Comparison of ENCODE assay signal across 12 cellular contexts in the genomic region with DNA sequence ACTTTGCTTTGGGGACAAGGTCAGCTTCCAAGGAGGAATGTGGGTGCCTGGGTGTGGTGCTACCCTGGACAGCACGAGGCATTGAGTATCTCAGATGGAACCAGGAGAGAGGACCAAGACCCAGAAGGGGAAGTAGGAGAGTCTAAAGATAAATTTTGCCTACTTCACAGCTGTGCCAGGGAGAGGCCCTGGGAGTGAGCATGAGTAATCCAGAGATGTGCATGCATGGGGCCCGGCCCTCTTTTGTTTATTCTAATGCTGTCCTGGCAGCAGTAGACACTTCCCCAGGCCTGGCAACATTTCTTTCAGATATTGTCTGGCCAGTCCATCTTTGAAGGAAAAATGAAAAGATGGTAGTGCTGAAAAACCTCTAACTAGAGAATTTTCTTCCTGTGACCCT. TPM values are rescaled to one million over a fixed set of nuclear protein-coding genes. Genes with fewer than 3 reads are reported as not detected.
DNase-seq lines count a peak whose midpoint lies in the region; ATAC-seq, FAIRE-seq and TF ChIP-seq lines count a peak whose summit lies in the region.
"Had no signal": no experiment of that assay in that cellular context is flagged by ENCODE, and none has a peak within 500 bp of the region (broad histone marks: within the 10 kb centered on the region; RNA-seq: fewer than 3 reads in every experiment).

No MANE protein-coding gene starts in this region.

- no peaks in the 10 kb centered on the region for H4K20me1 ChIP-seq in mammary epithelial cell (ENCODE audit: insufficient read depth, low read length)
- H4K20me1 ChIP-seq in HepG2 (ENCODE audit: insufficient read depth, low read length): no peaks in the 10 kb centered on the region

- H3K4me3 Mint-ChIP-seq in activated T-cell treated with anti-CD3 and anti-CD28 coated beads, Interleukin-2, amount 50 U/mL, for 72 hours: no peak overlapping the region
- H3K4me3 Mint-ChIP-seq in stimulated activated naive CD8-positive, alpha-beta T cell treated with anti-CD3 and anti-CD28 coated beads, Interleukin-15, amount 100 ng/mL, for 72 hours: no peak overlapping the region
- H3K4me3 Mint-ChIP-seq: B cell; T-helper 1 cell treated with Interleukin-12 subunit alpha and Interleukin-12 subunit beta and Interleukin-4 antibody, amounts not matched to agents 30 μg/mL and 1 μg/mL, for 36 hours had no signal

- no peaks in the 10 kb centered on the region for H3K27me3 Mint-ChIP-seq in activated T-cell treated with anti-CD3 and anti-CD28 coated beads, Interleukin-2, amount 50 U/mL, for 72 hours (ENCODE audit: low read depth)
- no peaks in the 10 kb centered on the region for H3K27me3 Mint-ChIP-seq in stimulated activated naive CD8-positive, alpha-beta T cell treated with anti-CD3 and anti-CD28 coated beads, Interleukin-15, amount 100 ng/mL, for 72 hours
- H3K27me3 Mint-ChIP-seq: B cell had no signal

- no peaks in the 10 kb centered on the region for H3K9me3 ChIP-seq in mammary epithelial cell (replicated peaks; ENCODE audit: insufficient read depth, low read length)
- H3K9me3 ChIP-seq in HepG2 (ENCODE audit: low read length): no peaks in the 10 kb centered on the region

- no peak for TF ChIP-seq CTCF in mammary epithelial cell (conservative IDR thresholded peaks at IDR 0.05 in 1 of 2, IDR thresholded peaks at IDR 0.05 in 1 of 2; ENCODE audit: extremely low read depth in 1 of 2, insufficient read depth in 1 of 2, low read depth in 1 of 2, low read length in 2 of 2)
- no peak for TF ChIP-seq CTCF in HepG2 (CRISPR knock-in tag; IDR thresholded peaks at IDR 0.05)

- FAIRE-seq in HepG2 (lab: Jason Lieb, UNC): no peak

- no peak for TF ChIP-seq EP300 in HepG2 (IDR thresholded peaks at IDR 0.05; ENCODE audit: low read depth in 2 of 2, low read length in 2 of 2)
- no peak for TF ChIP-seq EP300 in HepG2 (CRISPR knock-in tag; IDR thresholded peaks at IDR 0.05; ENCODE audit: borderline replicate concordance)

- ATAC-seq in Right ventricle myocardium superior (ENCODE audit: poor library complexity) (peak; percentile 54), HepG2 (peak; percentile 56), HG02759 (IDR thresholded peaks at IDR 0.05; ENCODE audit: unreplicated experiment) (no peak), HG03175 (IDR thresholded peaks at IDR 0.05; ENCODE audit: unreplicated experiment) (no peak)
- no peak for ATAC-seq in activated T-cell treated with anti-CD3 and anti-CD28 coated beads, Interleukin-2, amount 50 U/mL, for 72 hours (replicated peaks in 1 of 2)
- ATAC-seq in stimulated activated naive CD8-positive, alpha-beta T cell treated with anti-CD3 and anti-CD28 coated beads, Interleukin-15, amount 100 ng/mL, for 72 hours: no peak

- H3K4me1 ChIP-seq in mammary epithelial cell (ENCODE audit: insufficient read depth, low read length) (peaks cover 3% of the 10 kb centered on the region), HepG2 (ENCODE audit: insufficient read depth, low read length) (peaks cover 69% of the 10 kb centered on the region)
- H3K4me1 ChIP-seq: parathyroid adenoma had no signal

- no peak for TF ChIP-seq POLR2A in HepG2 (IDR thresholded peaks at IDR 0.05; ENCODE audit: insufficient read depth in 1 of 2, low read depth in 2 of 2, low read length in 2 of 2)

- no peaks in the 10 kb centered on the region for H3K9me3 Mint-ChIP-seq in activated T-cell treated with anti-CD3 and anti-CD28 coated beads, Interleukin-2, amount 50 U/mL, for 72 hours
- no peaks in the 10 kb centered on the region for H3K9me3 Mint-ChIP-seq in stimulated activated naive CD8-positive, alpha-beta T cell treated with anti-CD3 and anti-CD28 coated beads, Interleukin-15, amount 100 ng/mL, for 72 hours
- H3K9me3 Mint-ChIP-seq: T-helper 1 cell treated with Interleukin-12 subunit alpha and Interleukin-12 subunit beta and Interleukin-4 antibody, amounts not matched to agents 30 μg/mL and 1 μg/mL, for 36 hours had no signal

- TF ChIP-seq RAD21 in HepG2 (CRISPR knock-in tag; IDR thresholded peaks at IDR 0.05): no peak

- no peaks in the 10 kb centered on the region for H3K36me3 Mint-ChIP-seq in activated T-cell treated with anti-CD3 and anti-CD28 coated beads, Interleukin-2, amount 50 U/mL, for 72 hours (ENCODE audit: insufficient read depth in 2 of 2)

- H3K27ac ChIP-seq in mammary epithelial cell (ENCODE audit: insufficient read depth, low read depth, low read length) (no peak overlapping the region), HepG2 (ENCODE audit: extremely low read length, insufficient read depth, low read length) (no peak overlapping the region)
- H3K27ac ChIP-seq: parathyroid adenoma had no signal

- in situ Hi-C loops in mammary epithelial cell (cut with MboI; ENCODE audit: low sequenced_read_pairs in 2 of 2) (no loop called here), HepG2 (cut with HindIII; ENCODE audit: extremely low pct_ligation_motif_present, low pct_unique_long_range_greater_than_20kb) (no loop called here)

- H3K9ac ChIP-seq in mammary epithelial cell (ENCODE audit: insufficient read depth, low read length): no peak overlapping the region
- no peak overlapping the region for H3K9ac ChIP-seq in HepG2 (ENCODE audit: insufficient read depth, low read depth, low read length)
- H3K9ac ChIP-seq: parathyroid adenoma had no signal

- intact Hi-C loops in Right ventricle myocardium superior (cut with DNase I): no loop called here
- intact Hi-C loops in cardiac septum (cut with DNase I): loop anchor here (5.0 kb wide), 1 partner anchor 111 kb away; a partner anchor contains a TSS
- intact Hi-C loops in mammary epithelial cell (cut with micrococcal nuclease): no loop called here
- intact Hi-C loops in HepG2 (cut with micrococcal nuclease; ENCODE audit: unreplicated experiment): no loop called here

- H3K27me3 ChIP-seq in mammary epithelial cell (ENCODE audit: insufficient read depth, low read length) (no peaks in the 10 kb centered on the region), HepG2 (ENCODE audit: control insufficient read depth in 1 of 2, insufficient read depth in 2 of 2, low read length in 2 of 2) (no peaks in the 10 kb centered on the region)

- no peak overlapping the region for H2AFZ ChIP-seq in mammary epithelial cell (ENCODE audit: low read depth, low read length)
- H2AFZ ChIP-seq in HepG2 (ENCODE audit: low read length): no peak overlapping the region
- H2AFZ ChIP-seq: parathyroid adenoma had no signal

- 67% methylated on average over 2 of the region's 2 CpGs for WGBS in mammary epithelial cell (ENCODE audit: low coverage, missing lambda C conversion rate)
- 6% methylated on average over 2 of the region's 2 CpGs for WGBS in HepG2 (ENCODE audit: low lambda C conversion rate)

- H3K4me2 ChIP-seq in mammary epithelial cell (ENCODE audit: insufficient read depth, low read depth, low read length) (no peak overlapping the region), HepG2 (ENCODE audit: low read depth, low read length) (peak overlapping the region; percentile 9; the same call in 1 of the 2 replicates)

- POLR2A ChIA-PET in HepG2 (lab: Yijun Ruan, JAX): interaction anchor here (1.0 kb wide), 1 partner anchor 85 kb away, joined by 3 read pairs; no protein-coding TSS in a partner anchor

- no peaks in the 10 kb centered on the region for H3K4me1 Mint-ChIP-seq in activated T-cell treated with anti-CD3 and anti-CD28 coated beads, Interleukin-2, amount 50 U/mL, for 72 hours (ENCODE audit: low read depth)
- no peaks in the 10 kb centered on the region for H3K4me1 Mint-ChIP-seq in stimulated activated naive CD8-positive, alpha-beta T cell treated with anti-CD3 and anti-CD28 coated beads, Interleukin-15, amount 100 ng/mL, for 72 hours

- H3K79me2 ChIP-seq in mammary epithelial cell (ENCODE audit: insufficient read depth, low read length) (no peaks in the 10 kb centered on the region), HepG2 (ENCODE audit: insufficient read depth, low read length) (no peaks in the 10 kb centered on the region)
- H3K79me2 ChIP-seq: parathyroid adenoma had no signal

- H3K4me3 ChIP-seq in mammary epithelial cell (replicated peaks in 1 of 3; ENCODE audit: insufficient read depth in 1 of 3, low read depth in 2 of 3, low read length in 3 of 3) (no peak overlapping the region), HepG2 (replicated peaks in 1 of 3; ENCODE audit: insufficient read depth in 1 of 3, low read depth in 2 of 3, low read length in 3 of 3) (no peak overlapping the region)

- BruUV-seq in mammary epithelial cell (replicated peaks; lab: Mats Ljungman, UMichigan) (no TSS peak), HepG2 (replicated peaks; lab: Mats Ljungman, UMichigan) (no TSS peak)

- DNase-seq in Right ventricle myocardium superior (peak; percentile 53), cardiac septum (ENCODE audit: low spot score) (no peak), mammary epithelial cell (peak; percentile 48), HepG2 (ENCODE audit: low spot score) (no peak)
- no peak for DNase-seq in activated T-cell treated with anti-CD3 and anti-CD28 coated beads, Interleukin-2, amount 50 U/mL, for 72 hours
- no peak for DNase-seq in stimulated activated naive CD8-positive, alpha-beta T cell treated with anti-CD3 and anti-CD28 coated beads, Interleukin-15, amount 100 ng/mL, for 72 hours
- DNase-seq: NCI-H1105 treated with DMSO at 0.1 percent for 48 hours had no signal

- CTCF ChIA-PET in mammary epithelial cell (lab: Charles Lee; ENCODE audit: low non-redundant PET): interaction anchor here (0.6 kb wide), 1 partner anchor 22 kb away, joined by 7 read pairs; no protein-coding TSS in a partner anchor
- CTCF ChIA-PET in HepG2 (lab: Yijun Ruan, JAX; ENCODE audit: low intra/inter-chr PET ratio, low total read pairs): interaction anchor here (1.3 kb wide), 1 partner anchor 17 kb away, joined by 5 read pairs; no protein-coding TSS in a partner anchor

- dilution Hi-C loops in mammary epithelial cell (cut with HindIII; ENCODE audit: low sequenced_read_pairs): no loop called here

- H3K36me3 ChIP-seq in mammary epithelial cell (ENCODE audit: insufficient read depth, low read length) (no peaks in the 10 kb centered on the region), HepG2 (replicated peaks in 1 of 2; ENCODE audit: control insufficient read depth in 1 of 2, insufficient read depth in 2 of 2, low read length in 2 of 2) (no peaks in the 10 kb centered on the region)

- H3K27ac Mint-ChIP-seq in activated T-cell treated with anti-CD3 and anti-CD28 coated beads, Interleukin-2, amount 50 U/mL, for 72 hours: no peak overlapping the region
- no peak overlapping the region for H3K27ac Mint-ChIP-seq in stimulated activated naive CD8-positive, alpha-beta T cell treated with anti-CD3 and anti-CD28 coated beads, Interleukin-15, amount 100 ng/mL, for 72 hours
- H3K27ac Mint-ChIP-seq: B cell; T-helper 1 cell treated with Interleukin-12 subunit alpha and Interleukin-12 subunit beta and Interleukin-4 antibody, amounts not matched to agents 30 μg/mL and 1 μg/mL, for 36 hours had no signal

RNA-seq across cellular contexts. Expression of a gene that starts 49.5 kb away (rescaled TPM):
- 5.8 TPM for total RNA-seq in Right ventricle myocardium superior
- total RNA-seq in cardiac septum: 7.7 TPM
- total RNA-seq in mammary epithelial cell: 10 to 100 TPM; 24.0 to 44.9 TPM
- polyA plus RNA-seq in mammary epithelial cell: 23.4 TPM
- 27.6 TPM for polyA minus RNA-seq in mammary epithelial cell
- 54.9 and 89.6 TPM in 2 replicates for total RNA-seq in HepG2 (2016; rRNA removed; fragmentation: Illumina TruSeq; extraction: Trizol)
- 14.3 and 18.1 TPM in 2 replicates for total RNA-seq in HepG2 (2016; cell fraction: cytosol; rRNA removed; fragmentation: Illumina TruSeq; extraction: Trizol; ENCODE audit: low read depth)
- total RNA-seq in HepG2 (2016; cell fraction: insoluble cytoplasmic fraction; rRNA removed; fragmentation: Illumina TruSeq; extraction: Trizol): 55.8 and 86.2 TPM in 2 replicates
- 41.0 and 43.6 TPM in 2 replicates for total RNA-seq in HepG2 (2016; cell fraction: membrane; rRNA removed; fragmentation: Illumina TruSeq; extraction: Trizol)
- 28.5 and 31.1 TPM in 2 replicates for total RNA-seq in HepG2 (2016; cell fraction: nucleus; rRNA removed; fragmentation: Illumina TruSeq; extraction: Trizol)
- 28.6 and 38.3 TPM in 2 replicates for polyA plus RNA-seq in HepG2 (2011; rRNA removed)
- polyA plus RNA-seq in HepG2 (2011; cell fraction: cytosol; rRNA removed): 24.4 and 32.3 TPM in 2 replicates
- polyA plus RNA-seq in HepG2 (2011; cell fraction: nucleus; rRNA removed): 6.7 and 12.7 TPM in 2 replicates
- polyA plus RNA-seq in HepG2 (2012): 36.3 and 47.9 TPM in 2 replicates
- polyA plus RNA-seq in HepG2 (2016; cell fraction: cytosol; fragmentation: Illumina TruSeq; extraction: Trizol; ENCODE audit: low read depth): 23.3 and 26.6 TPM in 2 replicates
- 113 and 116 TPM in 2 replicates for polyA plus RNA-seq in HepG2 (2016; cell fraction: insoluble cytoplasmic fraction; fragmentation: Illumina TruSeq; extraction: Trizol; ENCODE audit: low read depth)
- 44.1 and 47.6 TPM in 2 replicates for polyA plus RNA-seq in HepG2 (2016; cell fraction: membrane; fragmentation: Illumina TruSeq; extraction: Trizol; ENCODE audit: low read depth)
- polyA plus RNA-seq in HepG2 (2016; cell fraction: nucleus; fragmentation: Illumina TruSeq; extraction: Trizol; ENCODE audit: insufficient read depth, low read depth): 46.0 and 46.3 TPM in 2 replicates
- 25.8 and 48.5 TPM in 2 replicates for polyA minus RNA-seq in HepG2 (2011; rRNA and poly(A)+ RNA removed; ENCODE audit: low replicate concordance)
- polyA minus RNA-seq in HepG2 (2011; cell fraction: cytosol; rRNA and poly(A)+ RNA removed): 21.1 and 27.0 TPM in 2 replicates
- 29.3 and 34.5 TPM in 2 replicates for polyA minus RNA-seq in HepG2 (2011; cell fraction: nucleus; rRNA and poly(A)+ RNA removed)
- total RNA-seq in activated T-cell treated with anti-CD3 and anti-CD28 coated beads, Interleukin-2, amount 50 U/mL, for 72 hours: 10 to 100 TPM; 16.3 to 19.9 TPM

Comparison
In these comparisons a context has a peak if more than half of its experiments do, and no peak if none do; other contexts are left out.
1. DNase-seq: peak in Right ventricle myocardium superior (single experiment) and mammary epithelial cell (single experiment); none in cardiac septum (single experiment), HepG2 (single experiment), activated T-cell treated with anti-CD3 and anti-CD28 coated beads, Interleukin-2, amount 50 U/mL, for 72 hours (0 of 2) and stimulated activated naive CD8-positive, alpha-beta T cell treated with anti-CD3 and anti-CD28 coated beads, Interleukin-15, amount 100 ng/mL, for 72 hours (0 of 2).
2. ATAC-seq: peak in Right ventricle myocardium superior (single experiment) and HepG2 (single experiment); none in HG02759 (single experiment), activated T-cell treated with anti-CD3 and anti-CD28 coated beads, Interleukin-2, amount 50 U/mL, for 72 hours (0 of 2), stimulated activated naive CD8-positive, alpha-beta T cell treated with anti-CD3 and anti-CD28 coated beads, Interleukin-15, amount 100 ng/mL, for 72 hours (single experiment) and HG03175 (single experiment).